Comparison of ENCODE assay signal across 8 cellular contexts in genomic region chr12:56628671-56629458, GRCh38. TPM values are rescaled to one million over a fixed set of nuclear protein-coding genes. Genes with fewer than 3 reads are reported as not detected.
DNase-seq lines count a peak whose midpoint lies in the region; ATAC-seq and TF ChIP-seq lines count a peak whose summit lies in the region.

No MANE protein-coding gene starts in this region.

- no peaks in the 10 kb centered on the region for H3K27me3 ChIP-seq in H7 (ENCODE audit: control insufficient read depth, insufficient read depth, low read length)
- no peaks in the 10 kb centered on the region for H3K27me3 ChIP-seq in Panc1 (ENCODE audit: control insufficient read depth, insufficient read depth, low read length)
- no peaks in the 10 kb centered on the region for H3K27me3 ChIP-seq in tibial nerve

- H3K4me1 ChIP-seq in Panc1 (ENCODE audit: control insufficient read depth, insufficient read depth, low read length) (peaks cover 37% of the 10 kb centered on the region), tibial nerve (peaks cover 0 to 80% (median 50%) of the 10 kb centered on the region in 4 donors)

- H3K27ac Mint-ChIP-seq in CD14-positive monocyte (peak overlapping the region; percentile 93 to 99 (median 97)), nephron (peak overlapping the region; percentile 79 to 92 (median 87))

- H3K36me3 ChIP-seq in H7 (replicated peaks; ENCODE audit: control insufficient read depth, insufficient read depth, low read length), result no peaks in the 10 kb centered on the region; the same call in 1 of the 2 replicates
- peaks cover 6% of the 10 kb centered on the region for H3K36me3 ChIP-seq in Panc1 (ENCODE audit: control insufficient read depth, insufficient read depth, low read length)
- H3K36me3 ChIP-seq in tibial nerve, result no peaks in the 10 kb centered on the region

- no peaks in the 10 kb centered on the region for H3K27me3 Mint-ChIP-seq in CD14-positive monocyte (ENCODE audit: low read depth in 3 of 3)
- no peaks in the 10 kb centered on the region for H3K27me3 Mint-ChIP-seq in nephron (ENCODE audit: low read depth)

- intact Hi-C loops in CD14-positive monocyte (cut with micrococcal nuclease), result no loop called here
- intact Hi-C loops in Panc1 (cut with micrococcal nuclease; ENCODE audit: unreplicated experiment), result no loop called here

- peak overlapping the region; percentile 98 to 99 for H3K4me3 Mint-ChIP-seq in CD14-positive monocyte
- peak overlapping the region; percentile 88 to 99 (median 96) for H3K4me3 Mint-ChIP-seq in nephron

- CTCF ChIA-PET in Panc1 (lab: Charles Lee), result interaction anchor here (0.5 to 1.3 kb wide), 5 partner anchors 8 to 478 kb away, joined by 3 to 7 read pairs (median 5); no protein-coding TSS in a partner anchor

- peak; percentile 18 to 70 for TF ChIP-seq EP300 in tibial nerve (IDR thresholded peaks at IDR 0.05)

- H3K36me3 Mint-ChIP-seq in CD14-positive monocyte (peaks cover 20 to 36% of the 10 kb centered on the region in 2 donors), nephron (ENCODE audit: low read depth) (peaks cover 22% of the 10 kb centered on the region)

- in situ Hi-C loops in Panc1 (cut with HindIII; ENCODE audit: low pct_unique_long_range_greater_than_20kb, low sequenced_read_pairs), result loop anchor here (10.0 kb wide), 1 partner anchor 54 kb away; no protein-coding TSS in a partner anchor

- no peak for TF ChIP-seq CTCF in CD14-positive monocyte (IDR thresholded peaks at IDR 0.05)
- no peak for TF ChIP-seq CTCF in Panc1 (IDR thresholded peaks at IDR 0.05)
- no peak for TF ChIP-seq CTCF in fibroblast of villous mesenchyme (IDR thresholded peaks at IDR 0.05; ENCODE audit: insufficient read depth, low read depth, low read length)
- TF ChIP-seq CTCF in nephron (IDR thresholded peaks at IDR 0.05; ENCODE audit: unreplicated experiment in 3 of 3), result no peak
- TF ChIP-seq CTCF in tibial nerve (IDR thresholded peaks at IDR 0.05), result no peak

- H3K9me3 Mint-ChIP-seq in CD14-positive monocyte, result no peaks in the 10 kb centered on the region
- H3K9me3 Mint-ChIP-seq in nephron, result no peaks in the 10 kb centered on the region

- peak in 1 of 2 donors; percentile 35 for TF ChIP-seq POLR2A in tibial nerve (IDR thresholded peaks at IDR 0.05)

- H3K9me3 ChIP-seq in Panc1 (ENCODE audit: control insufficient read depth, insufficient read depth, low read depth, low read length) (no peaks in the 10 kb centered on the region), tibial nerve (no peaks in the 10 kb centered on the region)

- ATAC-seq in Panc1 (peak; percentile 16; the same call in 1 of the 2 replicates), HG03432 (IDR thresholded peaks at IDR 0.05; ENCODE audit: unreplicated experiment) (no peak)

- TSS peak; percentile 62 for BruUV-seq in Panc1 (replicated peaks; lab: Mats Ljungman, UMichigan)

- POLR2A ChIA-PET in Panc1 (lab: Charles Lee), result interaction anchor here (0.7 to 1.2 kb wide), 3 partner anchors 14 to 19 kb away, joined by 3 to 8 read pairs (median 4); no protein-coding TSS in a partner anchor

- H3K27ac ChIP-seq in Panc1 (ENCODE audit: low read length) (peak overlapping the region; percentile 96), tibial nerve (peak overlapping the region; percentile 93 to 99 (median 96))

- peak overlapping the region; percentile 87 for H3K4me3 ChIP-seq in H7 (ENCODE audit: insufficient read depth, low read depth, low read length)
- peak overlapping the region; percentile 96 to 99 for H3K4me3 ChIP-seq in Panc1 (ENCODE audit: low read depth in 2 of 2, low read length in 2 of 2)
- peak overlapping the region; percentile 79 for H3K4me3 ChIP-seq in fibroblast of villous mesenchyme (ENCODE audit: low read depth, low read length)
- H3K4me3 ChIP-seq in tibial nerve, result peak overlapping the region; percentile 96 to 100 (median 98)

- DNase-seq in CD14-positive monocyte (ENCODE audit: low spot score) (peak; percentile 61), H7 (peak; percentile 67), Panc1 (ENCODE audit: low read depth, low spot score) (no peak), activated gamma-delta T cell (lab: John Stamatoyannopoulos, UW) (peak; percentile 46), fibroblast of villous mesenchyme (ENCODE audit: low read depth) (peak; percentile 83), tibial nerve (ENCODE audit: low spot score in 2 of 2) (peak; percentile 54 to 81)

- 0 to 1% methylated on average over 18 of the region's 18 CpGs for WGBS in tibial nerve, 2 donors

- H3K4me1 Mint-ChIP-seq in CD14-positive monocyte (peaks cover 62% of the 10 kb centered on the region), nephron (peaks cover 42% of the 10 kb centered on the region)

RNA-seq across cellular contexts. Expression of gene BAZ2A, which starts 1.3 kb away (rescaled TPM):
- 10 to 100 TPM in 1 of 2 donors, 1 to 10 TPM in 1; 8.9 to 21.1 TPM for polyA plus RNA-seq in CD14-positive monocyte
- total RNA-seq in H7 (2014; rRNA removed; shearing (Covaris generic)), result 23.6 and 24.6 TPM in 2 replicates
- total RNA-seq in Panc1 (2021; ENCODE audit: unreplicated experiment) (131 TPM), fibroblast of villous mesenchyme (44.8 and 57.9 TPM in 2 replicates), tibial nerve (100 to 1,000 TPM; 117 to 178 (median 159) TPM)
- polyA plus RNA-seq in Panc1 (2012; ENCODE audit: insufficient read length), result 77.0 TPM

RNA-seq across cellular contexts. Expression of gene ATP5F1B, which starts 16.9 kb away (rescaled TPM):
- 1,000 to 10,000 TPM; 1,038 to 1,093 TPM for polyA plus RNA-seq in CD14-positive monocyte
- 959 and 1,061 TPM in 2 replicates for total RNA-seq in H7 (2014; rRNA removed; shearing (Covaris generic))
- 999 TPM for total RNA-seq in Panc1 (2021; ENCODE audit: unreplicated experiment)
- polyA plus RNA-seq in Panc1 (2012; ENCODE audit: insufficient read length), result 1,395 TPM
- 339 and 449 TPM in 2 replicates for total RNA-seq in fibroblast of villous mesenchyme
- total RNA-seq in tibial nerve, result 100 to 1,000 TPM; 293 to 326 (median 296) TPM

RNA-seq across cellular contexts. Expression of gene PTGES3, which starts 59.2 kb away (rescaled TPM):
- 100 to 1,000 TPM; 187 to 232 TPM for polyA plus RNA-seq in CD14-positive monocyte
- total RNA-seq in H7 (2014; rRNA removed; shearing (Covaris generic)), result 167 and 189 TPM in 2 replicates
- total RNA-seq in Panc1 (2021; ENCODE audit: unreplicated experiment) (339 TPM), fibroblast of villous mesenchyme (62.5 and 96.7 TPM in 2 replicates), tibial nerve (10 to 100 TPM; 71.0 to 84.0 (median 77.2) TPM)
- polyA plus RNA-seq in Panc1 (2012; ENCODE audit: insufficient read length), result 264 TPM
